8 cellular contexts compared by ENCODE assay signal in genomic region chr16:4272114-4272954, GRCh38. TPM values are rescaled to one million over a fixed set of nuclear protein-coding genes. Genes with fewer than 3 reads are reported as not detected.
DNase-seq lines count a peak whose midpoint lies in the region; ATAC-seq, FAIRE-seq and TF ChIP-seq lines count a peak whose summit lies in the region.

No MANE protein-coding gene starts in this region.

- H3K27me3 Mint-ChIP-seq in T-helper 2 cell treated with Interferon-gamma antibody and Interleukin-4, amounts not matched to agents 5 μg/mL and 100 μg/mL, for 36 hours (ENCODE audit: low read depth) = no peaks in the 10 kb centered on the region

- no peaks in the 10 kb centered on the region for H4K20me1 ChIP-seq in endothelial cell of umbilical vein (replicated peaks; ENCODE audit: control insufficient read depth, extremely low read depth, insufficient read depth, low read length)

- H2BK15ac ChIP-seq in mesendoderm (replicated peaks; ENCODE audit: low read depth) = no peak overlapping the region

- H3K4me3 Mint-ChIP-seq in T-helper 2 cell treated with Interferon-gamma antibody and Interleukin-4, amounts not matched to agents 5 μg/mL and 100 μg/mL, for 36 hours = peak overlapping the region; percentile 91

- H3K27ac Mint-ChIP-seq in T-helper 2 cell treated with Interferon-gamma antibody and Interleukin-4, amounts not matched to agents 5 μg/mL and 100 μg/mL, for 36 hours = peak overlapping the region; percentile 90

- H3K9me3 Mint-ChIP-seq in T-helper 2 cell treated with Interferon-gamma antibody and Interleukin-4, amounts not matched to agents 5 μg/mL and 100 μg/mL, for 36 hours = no peaks in the 10 kb centered on the region

- peak overlapping the region; percentile 79 for H3K56ac ChIP-seq in mesendoderm (ENCODE audit: low read length)

- peaks cover 8% of the 10 kb centered on the region for H3K4me1 Mint-ChIP-seq in T-helper 2 cell treated with Interferon-gamma antibody and Interleukin-4, amounts not matched to agents 5 μg/mL and 100 μg/mL, for 36 hours (ENCODE audit: low read depth)

- H3K4me1 ChIP-seq in HUES64 (ENCODE audit: insufficient read depth, low read length) (peaks cover 4% of the 10 kb centered on the region), endothelial cell of umbilical vein (ENCODE audit: control insufficient read depth, extremely low read depth, insufficient read depth, low read length) (peaks cover 15% of the 10 kb centered on the region), mesendoderm (ENCODE audit: control insufficient read depth, low read depth, low read length) (peaks cover 2% of the 10 kb centered on the region), thymus (ENCODE audit: control insufficient read depth, insufficient read depth, low read length) (peaks cover 10% of the 10 kb centered on the region)

- no peak overlapping the region for H3K23ac ChIP-seq in mesendoderm (ENCODE audit: low read length)

- no peaks in the 10 kb centered on the region for H3K9me3 ChIP-seq in HUES64 (ENCODE audit: insufficient read depth, low read depth, low read length)
- H3K9me3 ChIP-seq in endothelial cell of umbilical vein (replicated peaks; ENCODE audit: control insufficient read depth, insufficient read depth, low read length) = no peaks in the 10 kb centered on the region
- no peaks in the 10 kb centered on the region for H3K9me3 ChIP-seq in thymus (ENCODE audit: control insufficient read depth)

- H2BK120ac ChIP-seq in mesendoderm (ENCODE audit: low read depth, low read length) = peak overlapping the region; percentile 51

- CTCF ChIA-PET in endothelial cell of umbilical vein (lab: Charles Lee) = interaction anchor here (0.6 to 3.5 kb wide), 16 partner anchors 10 to 143 kb away, joined by 3 to 39 read pairs (median 8); no protein-coding TSS in a partner anchor

- no peak for FAIRE-seq in endothelial cell of umbilical vein (lab: Jason Lieb, UNC)

- ATAC-seq in GM18907 (IDR thresholded peaks at IDR 0.05; ENCODE audit: unreplicated experiment) (peak; percentile 18), HG02884 (IDR thresholded peaks at IDR 0.05; ENCODE audit: unreplicated experiment) (no peak)

- DNase-seq in CD1c-positive myeloid dendritic cell (ENCODE audit: extremely low spot score) (peak; percentile 80), endothelial cell of umbilical vein (ENCODE audit: low read depth, low spot score) (peak; percentile 41), mesendoderm (peak; percentile 72)
- peak; percentile 8 for DNase-seq in T-helper 2 cell treated with Interferon-gamma antibody and Interleukin-4, amounts not matched to agents 5 μg/mL and 100 μg/mL, for 36 hours (ENCODE audit: low spot score)

- H3K4ac ChIP-seq in mesendoderm (ENCODE audit: low read depth, low read length) = peak overlapping the region; percentile 99

- WGBS in HUES64 = under 1% methylated on average over 70 of the region's 79 CpGs
- no CpG with 5 or more reads among the region's 79 CpGs for WGBS in mesendoderm (ENCODE audit: extremely low coverage, insufficient coverage, low lambda C conversion rate)
- WGBS in thymus = under 1% methylated on average over 79 of the region's 79 CpGs

- H2AFZ ChIP-seq in endothelial cell of umbilical vein (ENCODE audit: low read depth, low read length) = peak overlapping the region; percentile 64

- peak overlapping the region; percentile 76 for H3K4me3 ChIP-seq in HUES64 (ENCODE audit: low read length)
- H3K4me3 ChIP-seq in endothelial cell of umbilical vein (replicated peaks in 1 of 3; ENCODE audit: insufficient read depth in 1 of 3, low read depth in 1 of 3, low read length in 3 of 3) = peak overlapping the region; percentile 58 to 89 (median 68)
- H3K4me3 ChIP-seq in mesendoderm (ENCODE audit: low read length) = peak overlapping the region; percentile 95
- H3K4me3 ChIP-seq in thymus (ENCODE audit: low read length) = peak overlapping the region; percentile 94

- H3K36me3 Mint-ChIP-seq in T-helper 2 cell treated with Interferon-gamma antibody and Interleukin-4, amounts not matched to agents 5 μg/mL and 100 μg/mL, for 36 hours (ENCODE audit: low read depth) = no peaks in the 10 kb centered on the region

- peak overlapping the region; percentile 99 for H4K8ac ChIP-seq in mesendoderm (ENCODE audit: low read depth, low read length)

- H3K36me3 ChIP-seq in HUES64 (ENCODE audit: insufficient read depth, low read length) (0 out of 2 replicates have a peak, but pooled peaks cover 4% of the 10 kb centered on the region), endothelial cell of umbilical vein (ENCODE audit: control insufficient read depth in 2 of 2, extremely low read depth in 1 of 2, insufficient read depth in 2 of 2, low read length in 2 of 2) (no peaks in the 10 kb centered on the region), mesendoderm (ENCODE audit: control insufficient read depth, insufficient read depth, low read length) (no peaks in the 10 kb centered on the region), thymus (ENCODE audit: control insufficient read depth, insufficient read depth) (peaks cover 3% of the 10 kb centered on the region)

- peak overlapping the region; percentile 93 for H3K9ac ChIP-seq in HUES64 (ENCODE audit: low read depth, low read length)
- H3K9ac ChIP-seq in endothelial cell of umbilical vein (replicated peaks; ENCODE audit: extremely low read depth, insufficient read depth, low read length) = peak overlapping the region; percentile 55
- peak overlapping the region; percentile 86 for H3K9ac ChIP-seq in mesendoderm (ENCODE audit: low read length)

- H2BK5ac ChIP-seq in mesendoderm (ENCODE audit: low read length) = peak overlapping the region; percentile 84

- no peak overlapping the region for H4K5ac ChIP-seq in mesendoderm (ENCODE audit: low read length)

- H3K79me1 ChIP-seq in mesendoderm (ENCODE audit: low read length) = peaks cover 14% of the 10 kb centered on the region

- dilution Hi-C loops in endothelial cell of umbilical vein (cut with MboI; ENCODE audit: extremely low pct_ligation_motif_present, low sequenced_read_pairs) = no loop called here

- H3K4me2 ChIP-seq in endothelial cell of umbilical vein (ENCODE audit: insufficient read depth, low read length) = peak overlapping the region; percentile 68
- H3K4me2 ChIP-seq in mesendoderm (ENCODE audit: low read length) = peak overlapping the region; percentile 71

- no peaks in the 10 kb centered on the region for H3K9me1 ChIP-seq in endothelial cell of umbilical vein (replicated peaks; ENCODE audit: control insufficient read depth, extremely low read depth, insufficient read depth, low read length)

- H3K18ac ChIP-seq in mesendoderm (ENCODE audit: low read length) = peak overlapping the region; percentile 99

- no peak for TF ChIP-seq CTCF in endothelial cell of umbilical vein (IDR thresholded peaks at IDR 0.05; ENCODE audit: extremely low read depth in 1 of 2, insufficient read depth in 1 of 2, low read depth in 1 of 2, low read length in 2 of 2)

- H3K79me2 ChIP-seq in endothelial cell of umbilical vein (ENCODE audit: control insufficient read depth, insufficient read depth, low read length) = peaks cover 22% of the 10 kb centered on the region
- peaks cover 39% of the 10 kb centered on the region for H3K79me2 ChIP-seq in mesendoderm (ENCODE audit: control insufficient read depth, insufficient read depth, low read length)

- H3K27me3 ChIP-seq in HUES64 (ENCODE audit: insufficient read depth, low read length) (no peaks in the 10 kb centered on the region), endothelial cell of umbilical vein (ENCODE audit: control insufficient read depth in 2 of 2, insufficient read depth in 2 of 2, low read length in 2 of 2) (no peaks in the 10 kb centered on the region), mesendoderm (ENCODE audit: insufficient read depth, low read length, poor library complexity) (no peaks in the 10 kb centered on the region), thymus (ENCODE audit: control insufficient read depth, insufficient read depth) (no peaks in the 10 kb centered on the region)

- H2AK5ac ChIP-seq in mesendoderm (ENCODE audit: low read length) = no peak overlapping the region

- H3K27ac ChIP-seq in HUES64 (ENCODE audit: low read depth, low read length) (peak overlapping the region; percentile 94), endothelial cell of umbilical vein (ENCODE audit: insufficient read depth, low read depth, low read length) (no peak overlapping the region), mesendoderm (ENCODE audit: low read depth, low read length) (peak overlapping the region; percentile 98), thymus (ENCODE audit: low read depth) (peak overlapping the region; percentile 89)

- intact Hi-C loops in endothelial cell of umbilical vein (cut with micrococcal nuclease) = loop anchor here (2.0 to 5.0 kb wide), 3 partner anchors 16 to 130 kb away; partner anchors contain the start of gene GLIS2

- no TSS peak for BruUV-seq in endothelial cell of umbilical vein (replicated peaks; lab: Mats Ljungman, UMichigan)

- no peak for TF ChIP-seq POLR2A in endothelial cell of umbilical vein (IDR thresholded peaks at IDR 0.05; ENCODE audit: low read depth, low read length)

- POLR2A ChIA-PET in endothelial cell of umbilical vein (lab: Charles Lee) = interaction anchor here (0.6 kb wide), 2 partner anchors 161 to 445 kb away, joined by 3 read pairs; no protein-coding TSS in a partner anchor

RNA-seq across cellular contexts. Expression of gene TFAP4, which starts 0.5 kb away (rescaled TPM):
- polyA plus RNA-seq in HUES64 (2013, experiment 1 of 2) = 23.3 TPM
- 21.4 TPM for polyA plus RNA-seq in HUES64 (2013, experiment 2 of 2)
- 11.1 and 12.4 TPM in 2 replicates for total RNA-seq in endothelial cell of umbilical vein
- polyA plus RNA-seq in endothelial cell of umbilical vein (3.0 and 3.4 TPM in 2 replicates), thymus (8.7 TPM)
- 3.9 and 5.0 TPM in 2 replicates for polyA plus RNA-seq in endothelial cell of umbilical vein (2011; cell fraction: cytosol; rRNA removed)
- 6.1 TPM in 2 replicates for polyA plus RNA-seq in endothelial cell of umbilical vein (2011; cell fraction: nucleus; rRNA removed)
- polyA plus RNA-seq in endothelial cell of umbilical vein (2012) = 3.6 and 5.8 TPM in 2 replicates
- 5.3 and 12.7 TPM in 2 replicates for polyA minus RNA-seq in endothelial cell of umbilical vein
- polyA minus RNA-seq in endothelial cell of umbilical vein (2011; cell fraction: cytosol; rRNA and poly(A)+ RNA removed) = 46.0 TPM
- polyA minus RNA-seq in endothelial cell of umbilical vein (2011; cell fraction: nucleus; rRNA and poly(A)+ RNA removed) = 2.6 and 3.7 TPM in 2 replicates
- polyA plus RNA-seq in mesendoderm (2013, experiment 1 of 2) = 20.3 TPM
- polyA plus RNA-seq in mesendoderm (2013, experiment 2 of 2) = 21.0 TPM

RNA-seq across cellular contexts. Expression of gene SRL, which starts 30.5 kb away (rescaled TPM):
- polyA plus RNA-seq in HUES64 (2013, experiment 1 of 2) = not detected
- polyA plus RNA-seq in HUES64 (2013, experiment 2 of 2) = 0.32 TPM
- total RNA-seq in endothelial cell of umbilical vein = 0.14 and 0.29 TPM in 2 replicates
- polyA plus RNA-seq in endothelial cell of umbilical vein = 0.21 and 0.27 TPM in 2 replicates
- polyA plus RNA-seq in endothelial cell of umbilical vein (2011; cell fraction: cytosol; rRNA removed) = 0.20 and 0.22 TPM in 2 replicates
- polyA plus RNA-seq in endothelial cell of umbilical vein (2011; cell fraction: nucleus; rRNA removed) = 0.14 and 0.17 TPM in 2 replicates
- polyA plus RNA-seq in endothelial cell of umbilical vein (2012) = 0.12 and 0.15 TPM in 2 replicates
- polyA minus RNA-seq in endothelial cell of umbilical vein = 0.10 and 0.49 TPM in 2 replicates
- polyA minus RNA-seq in endothelial cell of umbilical vein (2011; cell fraction: cytosol; rRNA and poly(A)+ RNA removed) = not detected
- polyA minus RNA-seq in endothelial cell of umbilical vein (2011; cell fraction: nucleus; rRNA and poly(A)+ RNA removed) = 0.10 and 0.19 TPM in 2 replicates
- 0.07 TPM for polyA plus RNA-seq in mesendoderm (2013, experiment 1 of 2)
- 0.06 TPM for polyA plus RNA-seq in mesendoderm (2013, experiment 2 of 2)
- 1.1 TPM for polyA plus RNA-seq in thymus

RNA-seq across cellular contexts. Expression of gene GLIS2, which starts 43.5 kb away (rescaled TPM):
- 7.1 TPM for polyA plus RNA-seq in HUES64 (2013, experiment 1 of 2)
- polyA plus RNA-seq in HUES64 (2013, experiment 2 of 2) = 7.9 TPM
- 10.1 and 11.3 TPM in 2 replicates for total RNA-seq in endothelial cell of umbilical vein
- polyA plus RNA-seq in endothelial cell of umbilical vein (4.6 and 5.1 TPM in 2 replicates), thymus (3.0 TPM)
- 5.2 and 7.1 TPM in 2 replicates for polyA plus RNA-seq in endothelial cell of umbilical vein (2011; cell fraction: cytosol; rRNA removed)
- 4.7 and 5.8 TPM in 2 replicates for polyA plus RNA-seq in endothelial cell of umbilical vein (2011; cell fraction: nucleus; rRNA removed)
- polyA plus RNA-seq in endothelial cell of umbilical vein (2012) = 7.3 and 11.8 TPM in 2 replicates
- 2.0 and 3.2 TPM in 2 replicates for polyA minus RNA-seq in endothelial cell of umbilical vein
- polyA minus RNA-seq in endothelial cell of umbilical vein (2011; cell fraction: cytosol; rRNA and poly(A)+ RNA removed) = 7.5 TPM
- polyA minus RNA-seq in endothelial cell of umbilical vein (2011; cell fraction: nucleus; rRNA and poly(A)+ RNA removed) = 1.0 and 2.9 TPM in 2 replicates
- 6.2 TPM for polyA plus RNA-seq in mesendoderm (2013, experiment 1 of 2)
- polyA plus RNA-seq in mesendoderm (2013, experiment 2 of 2) = 6.5 TPM

Comparison
In these comparisons a context has a peak if more than half of its experiments do, and no peak if none do; other contexts are left out.
1. DNase-seq: peak in every context shown above with its lines; median percentile 80 in CD1c-positive myeloid dendritic cell; 72 in mesendoderm; 41 in endothelial cell of umbilical vein; 8 in T-helper 2 cell treated with Interferon-gamma antibody and Interleukin-4, amounts not matched to agents 5 μg/mL and 100 μg/mL, for 36 hours.